In genomic region chr12:106302401-106303201, GRCh38 we compare ENCODE assay signal across 8 cellular contexts. TPM values are rescaled to one million over a fixed set of nuclear protein-coding genes. Genes with fewer than 3 reads are reported as not detected.
DNase-seq lines count a peak whose midpoint lies in the region; ATAC-seq and TF ChIP-seq lines count a peak whose summit lies in the region.

Gene TCP11L2 (plus strand): TSS chr12:106302733. CDS start chr12:106311076, 8,343 bp downstream.

- TF ChIP-seq CTCF in OCI-LY7 (conservative IDR thresholded peaks at IDR 0.05; ENCODE audit: low read length) = no peak

- no TSS peak for BruUV-seq in OCI-LY7 (replicated peaks; lab: Mats Ljungman, UMichigan)

- peak; percentile 73 for ATAC-seq in GM21390 (IDR thresholded peaks at IDR 0.05; ENCODE audit: unreplicated experiment)

- H3K4me1 ChIP-seq in HUES48 (ENCODE audit: control insufficient read depth, insufficient read depth, low read length) (peaks cover 20% of the 10 kb centered on the region), OCI-LY7 (ENCODE audit: insufficient read depth, low read length, poor library complexity, severe bottlenecking) (peaks cover 44% of the 10 kb centered on the region)

- H3K4me2 ChIP-seq in OCI-LY7 (ENCODE audit: low read length) = peak within 1 kb of the TSS; percentile 92

- intact Hi-C loops in OCI-LY7 (cut with micrococcal nuclease; ENCODE audit: unreplicated experiment) = loop anchor here (5.0 kb wide), 2 partner anchors 55 to 655 kb away; partner anchors contain the start of genes POLR3B and TMEM263

- H3K9me2 ChIP-seq in OCI-LY7 (ENCODE audit: insufficient read depth, low read length) = no peaks in the 10 kb centered on the region

- H3K27me3 ChIP-seq in HUES48 (ENCODE audit: control insufficient read depth, insufficient read depth, low read length) = no peaks in the 10 kb centered on the region

- peak within 1 kb of the TSS; percentile 100 for H3K9ac ChIP-seq in HUES48 (ENCODE audit: low read depth, low read length)

- H3K36me3 ChIP-seq in HUES48 (ENCODE audit: control insufficient read depth, insufficient read depth, low read length) (no peaks in the 10 kb centered on the region), OCI-LY7 (ENCODE audit: insufficient read depth, low read length) (no peaks in the 10 kb centered on the region)

- CTCF ChIA-PET in OCI-LY7 (lab: Charles Lee; ENCODE audit: unreplicated experiment) = interaction anchor here (1.6 kb wide), 1 partner anchor 55 kb away, joined by 5 read pairs; the partner anchor contains the start of gene POLR3B

- POLR2A ChIA-PET in OCI-LY7 (lab: Charles Lee) = interaction anchor here (1.2 to 2.0 kb wide), 4 partner anchors 9 to 55 kb away, joined by 3 to 6 read pairs (median 6); partner anchors contain the start of gene POLR3B

- H3K9me3 ChIP-seq in HUES48 (ENCODE audit: control insufficient read depth, insufficient read depth, low read length) = no peaks in the 10 kb centered on the region
- no peaks in the 10 kb centered on the region for H3K9me3 ChIP-seq in OCI-LY7 (ENCODE audit: low read length)

- H4K20me1 ChIP-seq in OCI-LY7 (ENCODE audit: insufficient read depth, low read length) = no peaks in the 10 kb centered on the region

- no peaks in the 10 kb centered on the region for H3K79me2 ChIP-seq in OCI-LY7 (ENCODE audit: insufficient read depth, low read depth, low read length)

- peak within 1 kb of the TSS; percentile 93 for H2AFZ ChIP-seq in OCI-LY7 (ENCODE audit: low read length)

- H3K4me3 ChIP-seq in HUES48 (ENCODE audit: low read depth, low read length) = peak within 1 kb of the TSS; percentile 92
- peak within 1 kb of the TSS; percentile 95 for H3K4me3 ChIP-seq in OCI-LY7 (ENCODE audit: low read depth, low read length, poor library complexity, severe bottlenecking)

- DNase-seq in COLO829 (ENCODE audit: low spot score) = peak; percentile 70
- peak; percentile 89 for DNase-seq in OCI-LY7 (ENCODE audit: low spot score)
- peak; percentile 93 for DNase-seq in activated T-cell treated with anti-CD3 and anti-CD28 coated beads, Interleukin-2, amount 50 U/mL, for 1 hour
- no peak for DNase-seq in epithelial cell of prostate (ENCODE audit: low read depth, low spot score)
- peak; percentile 86 for DNase-seq in mucosa of gallbladder (ENCODE audit: low spot score)
- peak; percentile 83 to 85 for DNase-seq in stimulated activated CD8-positive, alpha-beta memory T cell treated with anti-CD3 and anti-CD28 coated beads, Interleukin-4, amount 100 ng/mL, for 1 hour (ENCODE audit: low read depth in 2 of 2, low spot score in 1 of 2)

- H3K27ac ChIP-seq in HUES48 (ENCODE audit: low read depth, low read length) = peak within 1 kb of the TSS; percentile 98
- peak within 1 kb of the TSS; percentile 57 for H3K27ac ChIP-seq in OCI-LY7 (ENCODE audit: low read depth, low read length, poor library complexity, severe bottlenecking)
- H3K27ac ChIP-seq in epithelial cell of prostate = peak within 1 kb of the TSS; percentile 72

RNA-seq across cellular contexts. Expression of gene TCP11L2, which starts in this region (rescaled TPM):
- total RNA-seq in OCI-LY7 (2014; rRNA removed; shearing (Covaris generic)) = 1.2 and 1.8 TPM in 2 replicates
- total RNA-seq in OCI-LY7 (2022) (9.8 and 10.4 TPM in 2 replicates), mucosa of gallbladder (48.9 TPM)
